ENCODE assay signal across 21 cellular contexts in genomic region chr14:22878271-22879246, GRCh38. TPM values are rescaled to one million over a fixed set of nuclear protein-coding genes. Genes with fewer than 3 reads are reported as not detected.
A peak's percentile ranks its signal among the peaks of the same experiment; 100 is the strongest.
DNase-seq lines count a peak whose midpoint lies in the region; ATAC-seq, FAIRE-seq and TF ChIP-seq lines count a peak whose summit lies in the region.
"Had no signal": no experiment of that assay in that cellular context is flagged by ENCODE, and none has a peak within 500 bp of the region (broad histone marks: within the 10 kb centered on the region; RNA-seq: fewer than 3 reads in every experiment).

No MANE protein-coding gene starts in this region.

- no peak overlapping the region for H2AFZ ChIP-seq in astrocyte (ENCODE audit: low read depth, low read length)
- H2AFZ ChIP-seq: PC-9 had no signal

- H3K79me2 ChIP-seq in astrocyte (ENCODE audit: insufficient read depth, low read length), result peaks cover 12% of the 10 kb centered on the region

- H3K36me3 Mint-ChIP-seq in CD4-positive, alpha-beta T cell (ENCODE audit: low read depth), result peaks cover 59% of the 10 kb centered on the region
- H3K36me3 Mint-ChIP-seq in astrocyte (ENCODE audit: low read depth, unreplicated experiment) (peaks cover 23% of the 10 kb centered on the region), neural crest cell (ENCODE audit: low read depth) (no peaks in the 10 kb centered on the region)

- no peaks in the 10 kb centered on the region for H3K27me3 ChIP-seq in CD4-positive, alpha-beta T cell (ENCODE audit: control insufficient read depth, insufficient read depth, low read length)
- no peaks in the 10 kb centered on the region for H3K27me3 ChIP-seq in astrocyte (ENCODE audit: insufficient read depth, low read length)
- H3K27me3 ChIP-seq: pancreas, tibial artery had no signal

- peaks cover 10% of the 10 kb centered on the region for H3K4me1 ChIP-seq in astrocyte (ENCODE audit: insufficient read depth, low read length)

- H3K4me2 ChIP-seq in astrocyte (ENCODE audit: low read length), result no peak overlapping the region
- H3K4me2 ChIP-seq: PC-9 had no signal

- H4K20me1 ChIP-seq in astrocyte (ENCODE audit: insufficient read depth, low read length), result peaks cover 26% of the 10 kb centered on the region

- H3K27ac Mint-ChIP-seq in CD4-positive, alpha-beta T cell, result no peak overlapping the region
- H3K27ac Mint-ChIP-seq in astrocyte (ENCODE audit: unreplicated experiment), result peak overlapping the region; percentile 81
- no peak overlapping the region for H3K27ac Mint-ChIP-seq in neural crest cell (ENCODE audit: unreplicated experiment)
- H3K27ac Mint-ChIP-seq: activated T-helper 2 cell treated with anti-CD3 and anti-CD28 coated beads, Interferon-gamma antibody, Interleukin-2, Interleukin-4, amounts not matched to agents 10 μg/mL and 5 μg/mL and 100 μg/mL, durations not matched to agents 14 hours and 24 hours and 36 hours; H9; stimulated activated memory B cell treated with anti-CD40 and anti-IgM and Interleukin-4, amounts not matched to agents 10 μg/mL and 1 μg/mL and 100 μg/mL, for 72 hours; WTC11 had no signal

- POLR2A ChIA-PET in CD4-positive, alpha-beta T cell (lab: Charles Lee), result no interaction called here

- H3K9me3 ChIP-seq in CD4-positive, alpha-beta T cell (ENCODE audit: control insufficient read depth, low read length), result no peaks in the 10 kb centered on the region
- no peaks in the 10 kb centered on the region for H3K9me3 ChIP-seq in astrocyte (ENCODE audit: insufficient read depth, low read depth, low read length)
- H3K9me3 ChIP-seq: left lung, pancreas, tibial artery had no signal

- H3K27ac ChIP-seq in CD4-positive, alpha-beta T cell (ENCODE audit: low read depth, low read length), result peak overlapping the region; percentile 16
- H3K27ac ChIP-seq in astrocyte (ENCODE audit: low read depth, low read length), result no peak overlapping the region
- H3K27ac ChIP-seq: left lung, pancreas, PC-9, tibial artery had no signal

- no peak overlapping the region for H3K4me3 ChIP-seq in astrocyte (ENCODE audit: insufficient read depth, low read depth, low read length)
- H3K4me3 ChIP-seq: left lung, pancreas, PC-9, tibial artery had no signal

- no peak for ATAC-seq in CD4-positive, alpha-beta T cell (ENCODE audit: poor library complexity)
- no peak for ATAC-seq in HG02852 (IDR thresholded peaks at IDR 0.05; ENCODE audit: unreplicated experiment)
- ATAC-seq: left lung; pancreas; sciatic nerve; stimulated activated memory B cell treated with anti-CD40 and anti-IgM and Interleukin-4, amounts not matched to agents 10 μg/mL and 1 μg/mL and 100 μg/mL, for 72 hours; WTC11 had no signal

- no peak overlapping the region for H3K9ac ChIP-seq in astrocyte (ENCODE audit: low read length)

- H3K4me3 Mint-ChIP-seq in CD4-positive, alpha-beta T cell, result no peak overlapping the region
- H3K4me3 Mint-ChIP-seq in astrocyte (ENCODE audit: unreplicated experiment), result no peak overlapping the region
- H3K4me3 Mint-ChIP-seq in neural crest cell, result peak overlapping the region; percentile 32
- H3K4me3 Mint-ChIP-seq: H9; stimulated activated memory B cell treated with anti-CD40 and anti-IgM and Interleukin-4, amounts not matched to agents 10 μg/mL and 1 μg/mL and 100 μg/mL, for 72 hours; WTC11 had no signal

- no peak for DNase-seq in CD4-positive, alpha-beta T cell
- DNase-seq in GF-D8 (lab: John Stamatoyannopoulos, UW) (peak; percentile 9), astrocyte (ENCODE audit: low read depth) (no peak), neural crest cell (ENCODE audit: low read depth, low spot score) (no peak), nucleus accumbens (lab: John Stamatoyannopoulos, UW) (no peak), NAMALWA (ENCODE audit: low spot score) (no peak)
- DNase-seq: effector CD4-positive, alpha-beta T cell; H9; left lung; MM.1S; NCI-H187; NCI-H226; pancreas; PC-9 had no signal

- CTCF ChIA-PET in CD4-positive, alpha-beta T cell (lab: Charles Lee), result no interaction called here

- peaks cover 18% of the 10 kb centered on the region for H3K36me3 ChIP-seq in astrocyte (ENCODE audit: insufficient read depth, low read length)

- H3K9me3 Mint-ChIP-seq in CD4-positive, alpha-beta T cell, result no peaks in the 10 kb centered on the region
- H3K9me3 Mint-ChIP-seq in astrocyte (ENCODE audit: unreplicated experiment), result no peaks in the 10 kb centered on the region
- no peaks in the 10 kb centered on the region for H3K9me3 Mint-ChIP-seq in neural crest cell
- H3K9me3 Mint-ChIP-seq: activated T-helper 2 cell treated with anti-CD3 and anti-CD28 coated beads, Interferon-gamma antibody, Interleukin-2, Interleukin-4, amounts not matched to agents 10 μg/mL and 5 μg/mL and 100 μg/mL, durations not matched to agents 14 hours and 24 hours and 36 hours; H9; stimulated activated memory B cell treated with anti-CD40 and anti-IgM and Interleukin-4, amounts not matched to agents 10 μg/mL and 1 μg/mL and 100 μg/mL, for 72 hours; WTC11 had no signal

- intact Hi-C loops in CD4-positive, alpha-beta T cell (cut with DNase I, micrococcal nuclease), result no loop called here

- TF ChIP-seq CTCF in CD4-positive, alpha-beta T cell (IDR thresholded peaks at IDR 0.05), result no peak
- TF ChIP-seq CTCF in astrocyte (IDR thresholded peaks at IDR 0.05; ENCODE audit: insufficient read depth, low read depth, low read length) (no peak), neural crest cell (conservative IDR thresholded peaks at IDR 0.05) (no peak)

- FAIRE-seq in astrocyte (lab: Jason Lieb, UNC), result no peak
- FAIRE-seq: G401.6, pancreas had no signal

- peaks cover 29% of the 10 kb centered on the region for H3K4me1 Mint-ChIP-seq in CD4-positive, alpha-beta T cell (ENCODE audit: low read depth)
- H3K4me1 Mint-ChIP-seq in astrocyte (ENCODE audit: low read depth, unreplicated experiment), result peaks cover 14% of the 10 kb centered on the region
- peaks cover 23% of the 10 kb centered on the region for H3K4me1 Mint-ChIP-seq in neural crest cell

- no peaks in the 10 kb centered on the region for H3K27me3 Mint-ChIP-seq in CD4-positive, alpha-beta T cell
- H3K27me3 Mint-ChIP-seq in astrocyte (ENCODE audit: low read depth, unreplicated experiment), result no peaks in the 10 kb centered on the region
- no peaks in the 10 kb centered on the region for H3K27me3 Mint-ChIP-seq in neural crest cell (ENCODE audit: low read depth)
- H3K27me3 Mint-ChIP-seq: stimulated activated memory B cell treated with anti-CD40 and anti-IgM and Interleukin-4, amounts not matched to agents 10 μg/mL and 1 μg/mL and 100 μg/mL, for 72 hours had no signal

RNA-seq across cellular contexts. Expression of gene REM2, which starts 4.5 kb away (rescaled TPM):
- 1 to 10 TPM; 9.2 to 9.4 TPM for total RNA-seq in CD4-positive, alpha-beta T cell
- total RNA-seq in astrocyte, result 0.48 and 0.79 TPM in 2 replicates
- total RNA-seq in neural crest cell, result 3.0 and 3.6 TPM in 2 replicates

RNA-seq across cellular contexts. Expression of gene LRP10, which starts 7.0 kb away (rescaled TPM):
- total RNA-seq in CD4-positive, alpha-beta T cell, result 10 to 100 TPM; 52.4 to 54.6 TPM
- total RNA-seq in astrocyte, result 142 and 157 TPM in 2 replicates
- total RNA-seq in neural crest cell, result 14.3 and 16.3 TPM in 2 replicates

RNA-seq across cellular contexts. Expression of gene RBM23, which starts 40.4 kb away (rescaled TPM):
- 100 to 1,000 TPM in 1 of 2 experiments, 10 to 100 TPM in 1; 87.9 to 111 TPM for total RNA-seq in CD4-positive, alpha-beta T cell
- total RNA-seq in astrocyte (43.9 and 49.3 TPM in 2 replicates), neural crest cell (103 and 110 TPM in 2 replicates)

RNA-seq across cellular contexts. Expression of gene MMP14, which starts 42.2 kb away (rescaled TPM):
- total RNA-seq in CD4-positive, alpha-beta T cell, result 1 to 10 TPM; 2.6 to 2.9 TPM
- 911 and 1,063 TPM in 2 replicates for total RNA-seq in astrocyte
- total RNA-seq in neural crest cell, result 63.2 and 68.6 TPM in 2 replicates

RNA-seq across cellular contexts. Expression of gene MRPL52, which starts 48.9 kb away (rescaled TPM):
- 10 to 100 TPM; 27.6 to 29.4 TPM for total RNA-seq in CD4-positive, alpha-beta T cell
- total RNA-seq in astrocyte (169 and 182 TPM in 2 replicates), neural crest cell (117 and 137 TPM in 2 replicates)
